Comparison of ENCODE assay signal across 14 cellular contexts in the genomic region with DNA sequence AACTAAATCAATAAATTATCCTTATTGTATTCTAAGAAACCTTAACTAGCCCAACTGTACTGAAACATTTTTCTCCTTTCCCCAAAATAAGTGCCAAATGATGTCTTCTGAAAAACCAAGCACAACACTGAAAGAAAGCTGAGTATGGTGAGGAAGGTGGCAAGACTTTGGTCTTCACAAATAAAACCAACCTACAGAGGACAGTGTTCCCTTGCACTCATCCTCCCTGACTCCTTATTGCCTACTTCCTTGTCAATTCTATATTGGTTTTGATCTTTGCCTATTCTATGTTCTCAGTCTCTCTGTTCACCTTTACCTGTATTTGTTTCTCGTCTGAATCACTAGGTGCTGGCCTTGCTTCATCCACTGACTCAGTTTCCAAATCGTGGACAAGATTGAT.
DNase-seq lines count a peak whose midpoint lies in the region; ATAC-seq and TF ChIP-seq lines count a peak whose summit lies in the region.
"Had no signal": no experiment of that assay in that cellular context is flagged by ENCODE, and none has a peak within 500 bp of the region (broad histone marks: within the 10 kb centered on the region; RNA-seq: fewer than 3 reads in every experiment).

No MANE protein-coding gene starts in this region.

- DNase-seq in Jurkat, Clone E6-1 (ENCODE audit: low read depth, low spot score) = peak; percentile 6
- DNase-seq in PC-3 (no peak), endodermal cell (no peak), dermis blood vessel endothelial cell (no peak), cerebellum (ENCODE audit: low spot score) (no peak), DMS53 treated with DMSO at 0.1 percent for 48 hours (lab: John Stamatoyannopoulos, UW; ENCODE audit: unreplicated experiment) (no peak), NCI-H128 (lab: John Stamatoyannopoulos, UW; ENCODE audit: unreplicated experiment) (no peak)
- DNase-seq: C1 segment of cervical spinal cord; Calu3; CD4-positive, alpha-beta T cell; DMS79 treated with DMSO at 0.1 percent for 48 hours; EL had no signal

- peak; percentile 28; the same call in 1 of the 2 replicates for TF ChIP-seq CTCF in PC-3 (conservative IDR thresholded peaks at IDR 0.05; ENCODE audit: low read depth, low read length)
- peak; percentile 36 for TF ChIP-seq CTCF in endodermal cell (conservative IDR thresholded peaks at IDR 0.05)

- H3K9me3 ChIP-seq in PC-3 (ENCODE audit: low read length) (no peaks in the 10 kb centered on the region), endodermal cell (ENCODE audit: control insufficient read depth, low read length) (no peaks in the 10 kb centered on the region)

- H4K20me1 ChIP-seq in PC-3 (ENCODE audit: low read length) = no peaks in the 10 kb centered on the region

- no peak overlapping the region for H3K27ac Mint-ChIP-seq in endodermal cell
- H3K27ac Mint-ChIP-seq: B cell; CD4-positive, alpha-beta T cell had no signal

- no peak overlapping the region for H3K4me3 ChIP-seq in Jurkat, Clone E6-1 (ENCODE audit: low read length)
- no peak overlapping the region for H3K4me3 ChIP-seq in PC-3 (ENCODE audit: low read length)
- no peak overlapping the region for H3K4me3 ChIP-seq in endodermal cell (ENCODE audit: low read length)

- intact Hi-C loops in PC-3 (cut with micrococcal nuclease) = no loop called here

- H3K9ac ChIP-seq in PC-3 (ENCODE audit: low read length) (no peak overlapping the region), endodermal cell (ENCODE audit: extremely low read depth, low read length, poor library complexity, severe bottlenecking) (no peak overlapping the region)

- H3F3A ChIP-seq in PC-3 (ENCODE audit: low read length, unreplicated experiment) = no peaks in the 10 kb centered on the region

- no peaks in the 10 kb centered on the region for H3K27me3 Mint-ChIP-seq in endodermal cell (ENCODE audit: insufficient read depth)
- H3K27me3 Mint-ChIP-seq: B cell; CD4-positive, alpha-beta T cell had no signal

- WGBS in endodermal cell (ENCODE audit: insufficient coverage in 1 of 2, insufficient read length in 1 of 2), 2 experiments = 92% methylated on average over 2 of the region's 2 CpGs; no CpG with 5 or more reads in 1 of the 2 experiments

- H3K9me2 ChIP-seq in PC-3 (replicated peaks; ENCODE audit: low read length) = no peaks in the 10 kb centered on the region

- H3K27me3 ChIP-seq in PC-3 (ENCODE audit: low read length) = no peaks in the 10 kb centered on the region
- no peaks in the 10 kb centered on the region for H3K27me3 ChIP-seq in endodermal cell (ENCODE audit: control insufficient read depth, insufficient read depth, low read length, poor library complexity, severe bottlenecking)

- H3K4me3 Mint-ChIP-seq in endodermal cell = no peak overlapping the region
- H3K4me3 Mint-ChIP-seq: B cell; CD4-positive, alpha-beta T cell had no signal

- H3K36me3 Mint-ChIP-seq in endodermal cell (ENCODE audit: low read depth) = no peaks in the 10 kb centered on the region

- CTCF ChIA-PET in PC-3 (lab: Charles Lee) = no interaction called here

- H2AFZ ChIP-seq in PC-3 (ENCODE audit: low read length) = no peak overlapping the region

- POLR2A ChIA-PET in PC-3 (lab: Charles Lee; ENCODE audit: unreplicated experiment) = no interaction called here

- no peaks in the 10 kb centered on the region for H3K79me2 ChIP-seq in PC-3 (ENCODE audit: low read length)

- H3K4me1 ChIP-seq in PC-3 (ENCODE audit: insufficient read depth, low read length) = peaks cover 25% of the 10 kb centered on the region
- H3K4me1 ChIP-seq in endodermal cell (ENCODE audit: control insufficient read depth, insufficient read depth, low read length) = no peaks in the 10 kb centered on the region

- ATAC-seq in PC-3 = no peak

- no peaks in the 10 kb centered on the region for H3K9me3 Mint-ChIP-seq in endodermal cell

- H3K4me2 ChIP-seq in PC-3 (ENCODE audit: low read length) = no peak overlapping the region

- H3K36me3 ChIP-seq in PC-3 (ENCODE audit: low read depth, low read length) = no peaks in the 10 kb centered on the region
- H3K36me3 ChIP-seq in endodermal cell (ENCODE audit: control insufficient read depth, insufficient read depth, low read length) = no peaks in the 10 kb centered on the region

- H3K27ac ChIP-seq in PC-3 (ENCODE audit: low read length) = no peak overlapping the region
- H3K27ac ChIP-seq in endodermal cell (ENCODE audit: low read depth, low read length) = no peak overlapping the region
- H3K27ac ChIP-seq: HL-60 had no signal

- H3K4me1 Mint-ChIP-seq in endodermal cell = no peaks in the 10 kb centered on the region
- H3K4me1 Mint-ChIP-seq: B cell had no signal

- no TSS peak for BruUV-seq in PC-3 (replicated peaks; lab: Mats Ljungman, UMichigan)
